1 cellular context compared by ENCODE assay signal in the genomic region with DNA sequence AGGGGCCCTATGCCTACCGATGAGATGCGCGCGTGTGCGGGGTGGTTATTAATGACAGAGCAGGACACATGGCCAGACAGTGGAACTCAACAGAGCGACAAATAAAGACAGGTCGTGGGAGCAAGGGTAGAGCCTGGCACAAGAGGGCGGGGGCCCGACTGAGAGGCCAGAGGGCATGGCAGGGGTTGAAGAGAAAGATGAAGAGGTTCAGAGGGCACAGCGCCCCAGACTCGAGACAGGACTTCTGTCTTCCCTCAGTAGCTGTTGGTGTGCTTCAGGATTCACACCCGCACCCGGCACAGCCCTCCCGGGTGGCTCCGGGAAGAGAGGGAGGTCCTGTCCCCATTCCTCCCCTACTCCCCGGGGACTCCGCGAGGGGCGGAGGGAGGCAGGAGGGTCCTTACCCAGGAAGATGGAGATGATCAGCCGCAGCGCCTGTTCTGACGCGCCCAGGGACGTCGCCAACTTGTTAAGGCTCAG.
TF ChIP-seq lines count a peak whose summit lies in the region.

No MANE protein-coding gene starts in this region.

TF ChIP-seq in HepG2, 621 proteins besides CTCF, POLR2A, EP300 and RAD21 (continued from another document and continues in another):
- TF ChIP-seq, protein P1, sequence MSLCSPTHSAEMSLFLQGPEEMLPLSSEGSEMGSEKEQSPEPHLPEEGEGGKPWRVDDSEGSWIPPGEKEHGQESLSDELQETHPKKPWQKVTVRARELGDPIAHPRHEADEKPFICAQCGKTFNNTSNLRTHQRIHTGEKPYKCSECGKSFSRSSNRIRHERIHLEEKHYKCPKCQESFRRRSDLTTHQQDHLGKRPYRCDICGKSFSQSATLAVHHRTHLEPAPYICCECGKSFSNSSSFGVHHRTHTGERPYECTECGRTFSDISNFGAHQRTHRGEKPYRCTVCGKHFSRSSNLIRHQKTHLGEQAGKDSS (CRISPR knock-in tag; IDR thresholded peaks at IDR 0.05; ENCODE audit: borderline replicate concordance, low read depth): no peak
- TF ChIP-seq TP53 (CRISPR knock-in tag; conservative IDR thresholded peaks at IDR 0.05) (no peak), ZNF891 (CRISPR knock-in tag; IDR thresholded peaks at IDR 0.05) (no peak), FOSL2 (CRISPR knock-in tag; IDR thresholded peaks at IDR 0.05) (0 out of 2 replicates have a peak, but pooled peaks have one; percentile 4), ZFX (CRISPR knock-in tag; IDR thresholded peaks at IDR 0.05; ENCODE audit: low read depth) (peak; percentile 25; the same call in 1 of the 2 replicates), ARNT (IDR thresholded peaks at IDR 0.05) (no peak), CHCHD3 (CRISPR knock-in tag; IDR thresholded peaks at IDR 0.05) (no peak), ZNF205 (CRISPR knock-in tag; IDR thresholded peaks at IDR 0.05) (no peak), HES4 (CRISPR knock-in tag; IDR thresholded peaks at IDR 0.05; ENCODE audit: borderline replicate concordance) (peak; percentile 37; the same call in 1 of the 2 replicates), HNRNPH1 (optimal IDR thresholded peaks at IDR 0.05; ENCODE audit: low read depth, low read length) (no peak), ZNF510 (CRISPR knock-in tag; IDR thresholded peaks at IDR 0.05; ENCODE audit: low read depth) (0 out of 2 replicates have a peak, but pooled peaks have one; percentile 15), ZNF75D (CRISPR knock-in tag; IDR thresholded peaks at IDR 0.05; ENCODE audit: borderline replicate concordance) (no peak), CAMTA2 (CRISPR knock-in tag; IDR thresholded peaks at IDR 0.05; ENCODE audit: borderline replicate concordance) (no peak), ZNF446 (CRISPR knock-in tag; IDR thresholded peaks at IDR 0.05) (no peak), ZNF619 (CRISPR knock-in tag; IDR thresholded peaks at IDR 0.05) (no peak), AKAP8 (CRISPR knock-in tag; IDR thresholded peaks at IDR 0.05) (no peak), SRSF9 (IDR thresholded peaks at IDR 0.05; ENCODE audit: borderline replicate concordance, insufficient read depth, low read depth, low read length, poor library complexity, severe bottlenecking) (no peak), CCDC6 (CRISPR knock-in tag; IDR thresholded peaks at IDR 0.05) (no peak), MTA3 (CRISPR knock-in tag; IDR thresholded peaks at IDR 0.05) (no peak), HIVEP1 (CRISPR knock-in tag; IDR thresholded peaks at IDR 0.05) (no peak; the same call in 1 of the 2 replicates), KLF16 (CRISPR knock-in tag; IDR thresholded peaks at IDR 0.05) (no peak), ZMYM4 (CRISPR knock-in tag; IDR thresholded peaks at IDR 0.05) (no peak), THAP11 (CRISPR knock-in tag; IDR thresholded peaks at IDR 0.05) (no peak), KLF13 (CRISPR knock-in tag; IDR thresholded peaks at IDR 0.05) (no peak), SNRNP70 (IDR thresholded peaks at IDR 0.05; ENCODE audit: low read depth, low read length) (no peak), ZNF644 (CRISPR knock-in tag; IDR thresholded peaks at IDR 0.05; ENCODE audit: low read depth) (no peak), NR2C2 (CRISPR knock-in tag; IDR thresholded peaks at IDR 0.05; ENCODE audit: borderline replicate concordance) (no peak), ARHGAP35 (CRISPR knock-in tag; IDR thresholded peaks at IDR 0.05; ENCODE audit: borderline replicate concordance) (no peak), WIZ (CRISPR knock-in tag; IDR thresholded peaks at IDR 0.05) (no peak), MBNL3 (CRISPR knock-in tag; conservative IDR thresholded peaks at IDR 0.05) (no peak), RARA (CRISPR knock-in tag; IDR thresholded peaks at IDR 0.05) (no peak), ZNF552 (CRISPR knock-in tag; IDR thresholded peaks at IDR 0.05; ENCODE audit: borderline replicate concordance) (no peak; the same call in 1 of the 2 replicates), RFX3 (CRISPR knock-in tag; IDR thresholded peaks at IDR 0.05) (no peak)
- TF ChIP-seq, protein P2, sequence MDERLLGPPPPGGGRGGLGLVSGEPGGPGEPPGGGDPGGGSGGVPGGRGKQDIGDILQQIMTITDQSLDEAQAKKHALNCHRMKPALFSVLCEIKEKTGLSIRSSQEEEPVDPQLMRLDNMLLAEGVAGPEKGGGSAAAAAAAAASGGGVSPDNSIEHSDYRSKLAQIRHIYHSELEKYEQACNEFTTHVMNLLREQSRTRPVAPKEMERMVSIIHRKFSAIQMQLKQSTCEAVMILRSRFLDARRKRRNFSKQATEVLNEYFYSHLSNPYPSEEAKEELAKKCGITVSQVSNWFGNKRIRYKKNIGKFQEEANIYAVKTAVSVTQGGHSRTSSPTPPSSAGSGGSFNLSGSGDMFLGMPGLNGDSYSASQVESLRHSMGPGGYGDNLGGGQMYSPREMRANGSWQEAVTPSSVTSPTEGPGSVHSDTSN (CRISPR knock-in tag; IDR thresholded peaks at IDR 0.05): no peak
- TF ChIP-seq, protein P3, sequence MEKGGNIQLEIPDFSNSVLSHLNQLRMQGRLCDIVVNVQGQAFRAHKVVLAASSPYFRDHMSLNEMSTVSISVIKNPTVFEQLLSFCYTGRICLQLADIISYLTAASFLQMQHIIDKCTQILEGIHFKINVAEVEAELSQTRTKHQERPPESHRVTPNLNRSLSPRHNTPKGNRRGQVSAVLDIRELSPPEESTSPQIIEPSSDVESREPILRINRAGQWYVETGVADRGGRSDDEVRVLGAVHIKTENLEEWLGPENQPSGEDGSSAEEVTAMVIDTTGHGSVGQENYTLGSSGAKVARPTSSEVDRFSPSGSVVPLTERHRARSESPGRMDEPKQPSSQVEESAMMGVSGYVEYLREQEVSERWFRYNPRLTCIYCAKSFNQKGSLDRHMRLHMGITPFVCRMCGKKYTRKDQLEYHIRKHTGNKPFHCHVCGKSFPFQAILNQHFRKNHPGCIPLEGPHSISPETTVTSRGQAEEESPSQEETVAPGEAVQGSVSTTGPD (CRISPR knock-in tag; IDR thresholded peaks at IDR 0.05): no peak
- TF ChIP-seq, protein P4, sequence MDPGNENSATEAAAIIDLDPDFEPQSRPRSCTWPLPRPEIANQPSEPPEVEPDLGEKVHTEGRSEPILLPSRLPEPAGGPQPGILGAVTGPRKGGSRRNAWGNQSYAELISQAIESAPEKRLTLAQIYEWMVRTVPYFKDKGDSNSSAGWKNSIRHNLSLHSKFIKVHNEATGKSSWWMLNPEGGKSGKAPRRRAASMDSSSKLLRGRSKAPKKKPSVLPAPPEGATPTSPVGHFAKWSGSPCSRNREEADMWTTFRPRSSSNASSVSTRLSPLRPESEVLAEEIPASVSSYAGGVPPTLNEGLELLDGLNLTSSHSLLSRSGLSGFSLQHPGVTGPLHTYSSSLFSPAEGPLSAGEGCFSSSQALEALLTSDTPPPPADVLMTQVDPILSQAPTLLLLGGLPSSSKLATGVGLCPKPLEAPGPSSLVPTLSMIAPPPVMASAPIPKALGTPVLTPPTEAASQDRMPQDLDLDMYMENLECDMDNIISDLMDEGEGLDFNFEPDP (CRISPR knock-in tag; conservative IDR thresholded peaks at IDR 0.05): no peak
- TF ChIP-seq, protein P5, sequence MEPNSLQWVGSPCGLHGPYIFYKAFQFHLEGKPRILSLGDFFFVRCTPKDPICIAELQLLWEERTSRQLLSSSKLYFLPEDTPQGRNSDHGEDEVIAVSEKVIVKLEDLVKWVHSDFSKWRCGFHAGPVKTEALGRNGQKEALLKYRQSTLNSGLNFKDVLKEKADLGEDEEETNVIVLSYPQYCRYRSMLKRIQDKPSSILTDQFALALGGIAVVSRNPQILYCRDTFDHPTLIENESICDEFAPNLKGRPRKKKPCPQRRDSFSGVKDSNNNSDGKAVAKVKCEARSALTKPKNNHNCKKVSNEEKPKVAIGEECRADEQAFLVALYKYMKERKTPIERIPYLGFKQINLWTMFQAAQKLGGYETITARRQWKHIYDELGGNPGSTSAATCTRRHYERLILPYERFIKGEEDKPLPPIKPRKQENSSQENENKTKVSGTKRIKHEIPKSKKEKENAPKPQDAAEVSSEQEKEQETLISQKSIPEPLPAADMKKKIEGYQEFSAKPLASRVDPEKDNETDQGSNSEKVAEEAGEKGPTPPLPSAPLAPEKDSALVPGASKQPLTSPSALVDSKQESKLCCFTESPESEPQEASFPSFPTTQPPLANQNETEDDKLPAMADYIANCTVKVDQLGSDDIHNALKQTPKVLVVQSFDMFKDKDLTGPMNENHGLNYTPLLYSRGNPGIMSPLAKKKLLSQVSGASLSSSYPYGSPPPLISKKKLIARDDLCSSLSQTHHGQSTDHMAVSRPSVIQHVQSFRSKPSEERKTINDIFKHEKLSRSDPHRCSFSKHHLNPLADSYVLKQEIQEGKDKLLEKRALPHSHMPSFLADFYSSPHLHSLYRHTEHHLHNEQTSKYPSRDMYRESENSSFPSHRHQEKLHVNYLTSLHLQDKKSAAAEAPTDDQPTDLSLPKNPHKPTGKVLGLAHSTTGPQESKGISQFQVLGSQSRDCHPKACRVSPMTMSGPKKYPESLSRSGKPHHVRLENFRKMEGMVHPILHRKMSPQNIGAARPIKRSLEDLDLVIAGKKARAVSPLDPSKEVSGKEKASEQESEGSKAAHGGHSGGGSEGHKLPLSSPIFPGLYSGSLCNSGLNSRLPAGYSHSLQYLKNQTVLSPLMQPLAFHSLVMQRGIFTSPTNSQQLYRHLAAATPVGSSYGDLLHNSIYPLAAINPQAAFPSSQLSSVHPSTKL (CRISPR knock-in tag; IDR thresholded peaks at IDR 0.05): no peak
- TF ChIP-seq, protein P6, sequence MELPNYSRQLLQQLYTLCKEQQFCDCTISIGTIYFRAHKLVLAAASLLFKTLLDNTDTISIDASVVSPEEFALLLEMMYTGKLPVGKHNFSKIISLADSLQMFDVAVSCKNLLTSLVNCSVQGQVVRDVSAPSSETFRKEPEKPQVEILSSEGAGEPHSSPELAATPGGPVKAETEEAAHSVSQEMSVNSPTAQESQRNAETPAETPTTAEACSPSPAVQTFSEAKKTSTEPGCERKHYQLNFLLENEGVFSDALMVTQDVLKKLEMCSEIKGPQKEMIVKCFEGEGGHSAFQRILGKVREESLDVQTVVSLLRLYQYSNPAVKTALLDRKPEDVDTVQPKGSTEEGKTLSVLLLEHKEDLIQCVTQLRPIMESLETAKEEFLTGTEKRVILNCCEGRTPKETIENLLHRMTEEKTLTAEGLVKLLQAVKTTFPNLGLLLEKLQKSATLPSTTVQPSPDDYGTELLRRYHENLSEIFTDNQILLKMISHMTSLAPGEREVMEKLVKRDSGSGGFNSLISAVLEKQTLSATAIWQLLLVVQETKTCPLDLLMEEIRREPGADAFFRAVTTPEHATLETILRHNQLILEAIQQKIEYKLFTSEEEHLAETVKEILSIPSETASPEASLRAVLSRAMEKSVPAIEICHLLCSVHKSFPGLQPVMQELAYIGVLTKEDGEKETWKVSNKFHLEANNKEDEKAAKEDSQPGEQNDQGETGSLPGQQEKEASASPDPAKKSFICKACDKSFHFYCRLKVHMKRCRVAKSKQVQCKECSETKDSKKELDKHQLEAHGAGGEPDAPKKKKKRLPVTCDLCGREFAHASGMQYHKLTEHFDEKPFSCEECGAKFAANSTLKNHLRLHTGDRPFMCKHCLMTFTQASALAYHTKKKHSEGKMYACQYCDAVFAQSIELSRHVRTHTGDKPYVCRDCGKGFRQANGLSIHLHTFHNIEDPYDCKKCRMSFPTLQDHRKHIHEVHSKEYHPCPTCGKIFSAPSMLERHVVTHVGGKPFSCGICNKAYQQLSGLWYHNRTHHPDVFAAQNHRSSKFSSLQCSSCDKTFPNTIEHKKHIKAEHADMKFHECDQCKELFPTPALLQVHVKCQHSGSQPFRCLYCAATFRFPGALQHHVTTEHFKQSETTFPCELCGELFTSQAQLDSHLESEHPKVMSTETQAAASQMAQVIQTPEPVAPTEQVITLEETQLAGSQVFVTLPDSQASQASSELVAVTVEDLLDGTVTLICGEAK (IDR thresholded peaks at IDR 0.05): no peak
- TF ChIP-seq, protein P6 (CRISPR knock-in tag; IDR thresholded peaks at IDR 0.05): no peak
- TF ChIP-seq, protein P7, sequence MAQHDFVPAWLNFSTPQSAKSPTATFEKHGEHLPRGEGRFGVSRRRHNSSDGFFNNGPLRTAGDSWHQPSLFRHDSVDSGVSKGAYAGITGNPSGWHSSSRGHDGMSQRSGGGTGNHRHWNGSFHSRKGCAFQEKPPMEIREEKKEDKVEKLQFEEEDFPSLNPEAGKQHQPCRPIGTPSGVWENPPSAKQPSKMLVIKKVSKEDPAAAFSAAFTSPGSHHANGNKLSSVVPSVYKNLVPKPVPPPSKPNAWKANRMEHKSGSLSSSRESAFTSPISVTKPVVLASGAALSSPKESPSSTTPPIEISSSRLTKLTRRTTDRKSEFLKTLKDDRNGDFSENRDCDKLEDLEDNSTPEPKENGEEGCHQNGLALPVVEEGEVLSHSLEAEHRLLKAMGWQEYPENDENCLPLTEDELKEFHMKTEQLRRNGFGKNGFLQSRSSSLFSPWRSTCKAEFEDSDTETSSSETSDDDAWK (CRISPR knock-in tag; IDR thresholded peaks at IDR 0.05): no peak
- TF ChIP-seq, protein P8, sequence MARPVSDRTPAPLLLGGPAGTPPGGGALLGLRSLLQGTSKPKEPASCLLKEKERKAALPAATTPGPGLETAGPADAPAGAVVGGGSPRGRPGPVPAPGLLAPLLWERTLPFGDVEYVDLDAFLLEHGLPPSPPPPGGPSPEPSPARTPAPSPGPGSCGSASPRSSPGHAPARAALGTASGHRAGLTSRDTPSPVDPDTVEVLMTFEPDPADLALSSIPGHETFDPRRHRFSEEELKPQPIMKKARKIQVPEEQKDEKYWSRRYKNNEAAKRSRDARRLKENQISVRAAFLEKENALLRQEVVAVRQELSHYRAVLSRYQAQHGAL (CRISPR knock-in tag; IDR thresholded peaks at IDR 0.05; ENCODE audit: not compliant biosample characterization): no peak
- TF ChIP-seq, protein P9, sequence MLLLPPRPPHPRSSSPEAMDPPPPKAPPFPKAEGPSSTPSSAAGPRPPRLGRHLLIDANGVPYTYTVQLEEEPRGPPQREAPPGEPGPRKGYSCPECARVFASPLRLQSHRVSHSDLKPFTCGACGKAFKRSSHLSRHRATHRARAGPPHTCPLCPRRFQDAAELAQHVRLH (CRISPR knock-in tag; IDR thresholded peaks at IDR 0.05; ENCODE audit: borderline replicate concordance, low read depth): 0 out of 2 replicates have a peak, but pooled peaks have one; percentile 6
